Comparison of ENCODE assay signal across 8 cellular contexts in genomic region chr1:2190491-2190976, GRCh38. TPM values are rescaled to one million over a fixed set of nuclear protein-coding genes. Genes with fewer than 3 reads are reported as not detected.
DNase-seq lines count a peak whose midpoint lies in the region; ATAC-seq and TF ChIP-seq lines count a peak whose summit lies in the region.

No MANE protein-coding gene starts in this region.

- peaks cover 16% of the 10 kb centered on the region for H3K4me1 ChIP-seq in CD8-positive, alpha-beta memory T cell (ENCODE audit: insufficient read depth, low read length)
- peaks cover 36% of the 10 kb centered on the region for H3K4me1 ChIP-seq in rectal smooth muscle tissue (ENCODE audit: control insufficient read depth, insufficient read depth, low read length)

- no peak overlapping the region for H3K4me3 ChIP-seq in CD8-positive, alpha-beta memory T cell (ENCODE audit: low read length)
- H3K4me3 ChIP-seq in rectal smooth muscle tissue (ENCODE audit: low read length), result peak overlapping the region; percentile 88

- no peaks in the 10 kb centered on the region for H3K9me3 Mint-ChIP-seq in CD8-positive, alpha-beta memory T cell
- H3K9me3 Mint-ChIP-seq in activated CD8-positive, alpha-beta T cell treated with anti-CD3 and anti-CD28 coated beads, Interleukin-2, amount 10 ng/mL, durations not matched to agents 7 days and 5 days (ENCODE audit: insufficient read depth), result no peaks in the 10 kb centered on the region
- peaks cover 14% of the 10 kb centered on the region for H3K9me3 Mint-ChIP-seq in glutamatergic neuron (ENCODE audit: unreplicated experiment)

- H3K27ac ChIP-seq in CD8-positive, alpha-beta memory T cell (ENCODE audit: low read depth, low read length), result no peak overlapping the region
- H3K27ac ChIP-seq in rectal smooth muscle tissue (ENCODE audit: low read depth, low read length), result peak overlapping the region; percentile 99

- TF ChIP-seq CTCF in glutamatergic neuron (IDR thresholded peaks at IDR 0.05; ENCODE audit: partially characterized antibody, unreplicated experiment), result no peak

- POLR2A ChIA-PET in CD8-positive, alpha-beta memory T cell (lab: Charles Lee), result interaction anchor here (0.6 to 1.4 kb wide), 2 partner anchors 9 to 336 kb away, joined by 5 to 7 read pairs; partner anchors contain the start of gene PANK4
- POLR2A ChIA-PET in activated CD8-positive, alpha-beta T cell treated with anti-CD3 and anti-CD28 coated beads, Interleukin-2, amount 10 ng/mL, durations not matched to agents 7 days and 5 days (lab: Charles Lee), result interaction anchor here (0.9 to 1.5 kb wide), 3 partner anchors 9 to 204 kb away, joined by 3 to 5 read pairs (median 4); no protein-coding TSS in a partner anchor

- peaks cover 4 to 25% (median 9%) of the 10 kb centered on the region in 3 donors for H3K4me1 Mint-ChIP-seq in CD8-positive, alpha-beta memory T cell
- peaks cover 27% of the 10 kb centered on the region for H3K4me1 Mint-ChIP-seq in activated CD8-positive, alpha-beta T cell treated with anti-CD3 and anti-CD28 coated beads, Interleukin-2, amount 10 ng/mL, durations not matched to agents 7 days and 5 days (ENCODE audit: low read depth)
- peaks cover 14% of the 10 kb centered on the region for H3K4me1 Mint-ChIP-seq in glutamatergic neuron (ENCODE audit: low read depth, unreplicated experiment)

- CTCF ChIA-PET in CD8-positive, alpha-beta memory T cell (lab: Charles Lee), result interaction anchor here (2.4 to 3.0 kb wide), 2 partner anchors 191 to 357 kb away, joined by 5 to 14 read pairs; no protein-coding TSS in a partner anchor
- CTCF ChIA-PET in activated CD8-positive, alpha-beta T cell treated with anti-CD3 and anti-CD28 coated beads, Interleukin-2, amount 10 ng/mL, durations not matched to agents 7 days and 5 days (lab: Charles Lee), result interaction anchor here (1.8 to 2.3 kb wide), 3 partner anchors 16 to 191 kb away, joined by 8 to 12 read pairs (median 11); no protein-coding TSS in a partner anchor

- H3K27me3 Mint-ChIP-seq in CD8-positive, alpha-beta memory T cell, result no peaks in the 10 kb centered on the region
- no peaks in the 10 kb centered on the region for H3K27me3 Mint-ChIP-seq in activated CD8-positive, alpha-beta T cell treated with anti-CD3 and anti-CD28 coated beads, Interleukin-2, amount 10 ng/mL, durations not matched to agents 7 days and 5 days (ENCODE audit: low read depth)
- H3K27me3 Mint-ChIP-seq in glutamatergic neuron (ENCODE audit: unreplicated experiment), result peaks cover 16% of the 10 kb centered on the region

- H3K9ac ChIP-seq in rectal smooth muscle tissue (ENCODE audit: low read length), result peak overlapping the region; percentile 25

- no peaks in the 10 kb centered on the region for H3K36me3 ChIP-seq in CD8-positive, alpha-beta memory T cell (ENCODE audit: insufficient read depth, low read length)
- H3K36me3 ChIP-seq in rectal smooth muscle tissue (ENCODE audit: control insufficient read depth, insufficient read depth, low read length), result no peaks in the 10 kb centered on the region

- peak overlapping the region in 5 of 7 donors; percentile 20 to 90 (median 38) for H3K4me3 Mint-ChIP-seq in CD8-positive, alpha-beta memory T cell
- H3K4me3 Mint-ChIP-seq in activated CD8-positive, alpha-beta T cell treated with anti-CD3 and anti-CD28 coated beads, Interleukin-2, amount 10 ng/mL, durations not matched to agents 7 days and 5 days, result peak overlapping the region; percentile 42
- H3K4me3 Mint-ChIP-seq in glutamatergic neuron (ENCODE audit: unreplicated experiment), result peak overlapping the region; percentile 46

- no peaks in the 10 kb centered on the region for H3K27me3 ChIP-seq in CD8-positive, alpha-beta memory T cell (ENCODE audit: insufficient read depth, low read length, poor library complexity, severe bottlenecking)
- H3K27me3 ChIP-seq in rectal smooth muscle tissue (ENCODE audit: control insufficient read depth, insufficient read depth, low read length), result no peaks in the 10 kb centered on the region

- no peak for ATAC-seq in activated CD8-positive, alpha-beta T cell treated with anti-CD3 and anti-CD28 coated beads, Interleukin-2, amount 10 ng/mL, durations not matched to agents 7 days and 5 days
- no peak for ATAC-seq in GM18858 (IDR thresholded peaks at IDR 0.05; ENCODE audit: unreplicated experiment)
- no peak for ATAC-seq in GM18907 (IDR thresholded peaks at IDR 0.05; ENCODE audit: unreplicated experiment)

- DNase-seq in CD8-positive, alpha-beta memory T cell, result no peak
- no peak for DNase-seq in activated CD8-positive, alpha-beta T cell treated with anti-CD3 and anti-CD28 coated beads, Interleukin-2, amount 10 ng/mL, durations not matched to agents 7 days and 5 days
- DNase-seq in glutamatergic neuron (no peak), NCI-H146 (lab: John Stamatoyannopoulos, UW) (no peak), SHP77 treated with DMSO at 0.1 percent for 48 hours (lab: John Stamatoyannopoulos, UW) (no peak)

- H3K27ac Mint-ChIP-seq in CD8-positive, alpha-beta memory T cell, result peak overlapping the region in 5 of 8 donors; percentile 50 to 90 (median 77)
- H3K27ac Mint-ChIP-seq in activated CD8-positive, alpha-beta T cell treated with anti-CD3 and anti-CD28 coated beads, Interleukin-2, amount 10 ng/mL, durations not matched to agents 7 days and 5 days, result peak overlapping the region; percentile 39
- H3K27ac Mint-ChIP-seq in glutamatergic neuron (ENCODE audit: unreplicated experiment), result peak overlapping the region; percentile 78

- H3K9me3 ChIP-seq in CD8-positive, alpha-beta memory T cell (ENCODE audit: low read length), result no peaks in the 10 kb centered on the region

- peaks cover 0 to 10% (median 1%) of the 10 kb centered on the region in 3 donors for H3K36me3 Mint-ChIP-seq in CD8-positive, alpha-beta memory T cell
- peaks cover 8% of the 10 kb centered on the region for H3K36me3 Mint-ChIP-seq in activated CD8-positive, alpha-beta T cell treated with anti-CD3 and anti-CD28 coated beads, Interleukin-2, amount 10 ng/mL, durations not matched to agents 7 days and 5 days (ENCODE audit: low read depth)
- no peaks in the 10 kb centered on the region for H3K36me3 Mint-ChIP-seq in glutamatergic neuron (ENCODE audit: unreplicated experiment)

RNA-seq across cellular contexts. Expression of gene FAAP20, which starts 4.0 kb away (rescaled TPM):
- 10 to 100 TPM; 65.0 to 72.5 TPM for total RNA-seq in CD8-positive, alpha-beta memory T cell
- polyA plus RNA-seq in CD8-positive, alpha-beta memory T cell, result 66.4 TPM
- 10 to 100 TPM; 69.7 to 74.4 TPM for total RNA-seq in activated CD8-positive, alpha-beta T cell treated with anti-CD3 and anti-CD28 coated beads, Interleukin-2, amount 10 ng/mL, durations not matched to agents 7 days and 5 days
- total RNA-seq in glutamatergic neuron (ENCODE audit: unreplicated experiment), result 111 TPM

RNA-seq across cellular contexts. Expression of gene SKI, which starts 37.6 kb away (rescaled TPM):
- 10 to 100 TPM; 35.9 to 38.4 TPM for total RNA-seq in CD8-positive, alpha-beta memory T cell
- polyA plus RNA-seq in CD8-positive, alpha-beta memory T cell, result 0.94 TPM
- total RNA-seq in activated CD8-positive, alpha-beta T cell treated with anti-CD3 and anti-CD28 coated beads, Interleukin-2, amount 10 ng/mL, durations not matched to agents 7 days and 5 days, result 10 to 100 TPM; 41.2 to 41.4 TPM
- 143 TPM for total RNA-seq in glutamatergic neuron (ENCODE audit: unreplicated experiment)
